Comparison of ENCODE assay signal across 2 cellular contexts in the genomic region with DNA sequence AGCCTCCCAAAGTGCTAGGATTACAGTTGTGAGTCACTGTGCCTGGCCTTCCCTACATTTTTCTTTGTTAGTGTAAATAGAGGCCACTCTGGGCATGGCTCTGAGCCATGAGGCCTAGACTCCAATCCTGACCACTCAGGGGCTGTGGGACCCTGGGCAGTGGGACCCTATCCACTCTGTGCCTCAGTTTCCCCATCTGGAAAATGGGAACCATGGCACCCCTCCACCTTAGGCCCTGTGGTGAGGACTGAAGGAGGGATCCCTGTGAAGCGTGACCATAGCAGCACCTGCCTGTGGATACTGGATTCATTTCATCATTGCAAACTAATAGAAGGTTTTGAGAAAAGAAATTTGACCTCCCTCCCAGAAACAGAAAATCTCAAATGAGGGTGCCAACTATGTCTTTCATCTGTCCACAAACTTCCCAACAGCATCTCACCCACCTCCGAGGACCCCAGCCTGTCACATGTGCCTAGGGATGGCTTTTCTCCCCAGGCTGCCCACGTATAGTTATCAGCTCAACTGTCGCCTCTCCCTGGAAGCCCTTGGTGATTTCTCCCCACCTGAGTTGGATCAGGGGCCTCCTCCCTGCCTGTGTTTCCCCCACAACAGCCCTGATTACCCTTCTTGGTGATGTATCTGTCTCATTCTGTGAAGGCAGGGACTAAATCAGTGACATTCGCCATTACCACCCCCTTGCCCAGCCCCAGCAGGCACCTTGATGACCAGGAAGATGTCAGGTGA.
TF ChIP-seq lines count a peak whose summit lies in the region.

No MANE protein-coding gene starts in this region.

TF ChIP-seq in A549, 52 proteins besides CTCF, POLR2A, EP300 and RAD21:
- TF ChIP-seq BHLHE40 (IDR thresholded peaks at IDR 0.05; ENCODE audit: low read depth, low read length), result no peak
- peak; percentile 84 for TF ChIP-seq ZFP36 (IDR thresholded peaks at IDR 0.05; ENCODE audit: borderline replicate concordance, partially characterized antibody)

TF ChIP-seq in K562, 482 proteins besides CTCF, POLR2A, EP300 and RAD21:
- TF ChIP-seq ZNF436 (CRISPR knock-in tag; IDR thresholded peaks at IDR 0.05) (peak; percentile 57; the same call in 1 of the 2 replicates), SAFB2 (IDR thresholded peaks at IDR 0.05; ENCODE audit: borderline replicate concordance, low read depth, low read length, severe bottlenecking) (no peak), RBM25 (IDR thresholded peaks at IDR 0.05; ENCODE audit: low read depth, low read length, severe bottlenecking) (peak; percentile 63), ZFP36 (IDR thresholded peaks at IDR 0.05; ENCODE audit: low read depth, low read length, partially characterized antibody) (peak; percentile 96), BCOR (IDR thresholded peaks at IDR 0.05) (peak; percentile 62; the same call in 1 of the 2 replicates), KDM1A (IDR thresholded peaks at IDR 0.05) (peak in 1 of 2 experiments; percentile 25; a peak in 2 of 4 replicates)
